In genomic region chr2:223076573-223076972, GRCh38 we compare ENCODE assay signal across 18 cellular contexts. TPM values are rescaled to one million over a fixed set of nuclear protein-coding genes. Genes with fewer than 3 reads are reported as not detected.
DNase-seq lines count a peak whose midpoint lies in the region; ATAC-seq and TF ChIP-seq lines count a peak whose summit lies in the region.
"Had no signal": no experiment of that assay in that cellular context is flagged by ENCODE, and none has a peak within 500 bp of the region (broad histone marks: within the 10 kb centered on the region; RNA-seq: fewer than 3 reads in every experiment).

No MANE protein-coding gene starts in this region.

- H3K14ac ChIP-seq in trophoblast cell (ENCODE audit: low read length) = no peak overlapping the region

- no peaks in the 10 kb centered on the region for H4K20me1 ChIP-seq in PC-9 (ENCODE audit: insufficient read depth)

- no peak overlapping the region for H3K9ac ChIP-seq in trophoblast cell (ENCODE audit: low read length)

- ATAC-seq in HG03571 (IDR thresholded peaks at IDR 0.05; ENCODE audit: unreplicated experiment) = no peak
- ATAC-seq: left cardiac atrium, T-cell had no signal

- H3K4me1 ChIP-seq in PC-9 (replicated peaks; ENCODE audit: insufficient read depth) = no peaks in the 10 kb centered on the region
- no peaks in the 10 kb centered on the region for H3K4me1 ChIP-seq in trophoblast cell (ENCODE audit: control insufficient read depth in 1 of 2, insufficient read depth in 2 of 2, low read length in 2 of 2)
- peaks cover 9% of the 10 kb centered on the region for H3K4me1 ChIP-seq in BE2C

- intact Hi-C loops in PC-9 (cut with micrococcal nuclease; ENCODE audit: unreplicated experiment) = no loop called here

- H3K27ac ChIP-seq in PC-9 = no peak overlapping the region
- H3K27ac ChIP-seq in trophoblast cell (ENCODE audit: low read depth, low read length) = no peak overlapping the region
- H3K27ac ChIP-seq: neutrophil, thoracic aorta, VCaP had no signal

- H3K4me3 ChIP-seq in PC-9 = no peak overlapping the region
- no peak overlapping the region for H3K4me3 ChIP-seq in choroid plexus epithelial cell (ENCODE audit: low read depth, low read length)
- no peak overlapping the region for H3K4me3 ChIP-seq in trophoblast cell (ENCODE audit: low read depth, low read length)
- no peak overlapping the region for H3K4me3 ChIP-seq in BE2C (ENCODE audit: low read depth, low read length)
- H3K4me3 ChIP-seq in foreskin fibroblast (ENCODE audit: low read depth in 1 of 2, low read length in 2 of 2) = no peak overlapping the region
- H3K4me3 ChIP-seq: thoracic aorta had no signal

- H2BK5ac ChIP-seq in trophoblast cell (ENCODE audit: low read depth, low read length, poor library complexity) = no peak overlapping the region

- POLR2A ChIA-PET in PC-9 (lab: Charles Lee; ENCODE audit: unreplicated experiment) = no interaction called here

- H4K12ac ChIP-seq in trophoblast cell (ENCODE audit: low read depth, low read length) = no peak overlapping the region

- WGBS in trophoblast cell (ENCODE audit: extremely low coverage, insufficient coverage, insufficient read length) = no CpG with 5 or more reads among the region's 6 CpGs

- no peak overlapping the region for H4K91ac ChIP-seq in trophoblast cell (ENCODE audit: low read depth, low read length)

- H3K23ac ChIP-seq in trophoblast cell (ENCODE audit: low read length) = no peak overlapping the region

- H3K79me2 ChIP-seq in PC-9 (ENCODE audit: low read depth) (no peaks in the 10 kb centered on the region), trophoblast cell (ENCODE audit: control insufficient read depth, insufficient read depth, low read length, poor library complexity) (no peaks in the 10 kb centered on the region)

- H2AFZ ChIP-seq in PC-9 (no peak overlapping the region), trophoblast cell (ENCODE audit: insufficient read depth, low read length, poor library complexity) (no peak overlapping the region)

- no peak overlapping the region for H2BK120ac ChIP-seq in trophoblast cell (ENCODE audit: insufficient read depth, low read length, poor library complexity)

- no peak overlapping the region for H2AK5ac ChIP-seq in trophoblast cell (ENCODE audit: low read length)

- CTCF ChIA-PET in PC-9 (lab: Charles Lee) = no interaction called here

- H3K36me3 ChIP-seq in PC-9 (ENCODE audit: low read depth) = no peaks in the 10 kb centered on the region
- H3K36me3 ChIP-seq in trophoblast cell (ENCODE audit: control insufficient read depth in 1 of 2, insufficient read depth in 2 of 2, low read length in 2 of 2) = no peaks in the 10 kb centered on the region
- H3K36me3 ChIP-seq in BE2C = no peaks in the 10 kb centered on the region
- H3K36me3 ChIP-seq: neutrophil, thoracic aorta had no signal

- no peaks in the 10 kb centered on the region for H3F3A ChIP-seq in PC-9 (ENCODE audit: insufficient read depth, low read depth)

- H3K18ac ChIP-seq in trophoblast cell (ENCODE audit: low read length) = no peak overlapping the region

- no peak overlapping the region for H3K4ac ChIP-seq in trophoblast cell (ENCODE audit: low read depth, low read length)

- H3K9me3 ChIP-seq in PC-9 (ENCODE audit: insufficient read depth, low read depth) = 0 out of 2 replicates have a peak, but pooled peaks cover 10% of the 10 kb centered on the region
- H3K9me3 ChIP-seq in trophoblast cell (ENCODE audit: insufficient read depth, low read depth, low read length) = peaks cover 3% of the 10 kb centered on the region
- no peaks in the 10 kb centered on the region; the same call in 1 of the 2 replicates for H3K9me3 ChIP-seq in BE2C
- H3K9me3 ChIP-seq: neutrophil, thoracic aorta had no signal

- BruUV-seq in PC-9 (replicated peaks; lab: Mats Ljungman, UMichigan) = no TSS peak

- no peaks in the 10 kb centered on the region for H3K9me2 ChIP-seq in PC-9 (ENCODE audit: insufficient read depth)

- H2BK12ac ChIP-seq in trophoblast cell (ENCODE audit: low read length) = no peak overlapping the region

- DNase-seq in GM04504 (ENCODE audit: low read depth) (peak; percentile 65), PC-9 (peak; percentile 44 to 49), choroid plexus epithelial cell (ENCODE audit: low read depth) (peak; percentile 34), trophoblast cell (peak; percentile 93 to 97), NCI-H146 treated with DMSO at 0.1 percent for 48 hours (lab: John Stamatoyannopoulos, UW; ENCODE audit: unreplicated experiment) (no peak), BE2C (no peak), foreskin fibroblast (no peak)
- DNase-seq: cortex of kidney, left cardiac atrium, NCI-H1092 treated with DMSO at 0.1 percent for 48 hours, NCI-H748 treated with DMSO at 0.1 percent for 48 hours, T-cell had no signal

- TF ChIP-seq CTCF in PC-9 (conservative IDR thresholded peaks at IDR 0.05) (no peak), choroid plexus epithelial cell (conservative IDR thresholded peaks at IDR 0.05; ENCODE audit: low read depth, low read length) (no peak), BE2C (IDR thresholded peaks at IDR 0.05; ENCODE audit: low read depth, low read length) (no peak), foreskin fibroblast (IDR thresholded peaks at IDR 0.05; ENCODE audit: low read depth, low read length) (no peak)

- no peaks in the 10 kb centered on the region for H3K27me3 ChIP-seq in PC-9 (ENCODE audit: insufficient read depth, low read depth)
- no peaks in the 10 kb centered on the region for H3K27me3 ChIP-seq in trophoblast cell (ENCODE audit: insufficient read depth, low read length)
- H3K27me3 ChIP-seq in BE2C = no peaks in the 10 kb centered on the region
- H3K27me3 ChIP-seq: neutrophil had no signal

- H3K4me2 ChIP-seq in PC-9 (no peak overlapping the region), trophoblast cell (ENCODE audit: low read length) (no peak overlapping the region)

- no peaks in the 10 kb centered on the region for H3K79me1 ChIP-seq in trophoblast cell (ENCODE audit: low read length)

- no peak overlapping the region for H4K8ac ChIP-seq in trophoblast cell (ENCODE audit: low read depth, low read length)

RNA-seq across cellular contexts. Expression of gene KCNE4, which starts 24.6 kb away (rescaled TPM):
- 0.11 TPM in 1 of 2 replicates, not detected in the other for total RNA-seq in PC-9 (2021)
- 1.3 and 1.5 TPM in 2 replicates for polyA plus RNA-seq in trophoblast cell (2013)
- 1.3 TPM for polyA plus RNA-seq in BE2C (2012; ENCODE audit: insufficient read depth, insufficient read length, low read depth)
- total RNA-seq: activated T-helper 17 cell treated with anti-CD3 and anti-CD28 coated beads, Interleukin-2, amount 50 U/mL, for 72 hours; T-cell had no signal
- polyA plus RNA-seq: IgD-negative memory B cell had no signal

Comparison
In these comparisons a context has a peak if more than half of its experiments do, and no peak if none do; other contexts are left out.
1. DNase-seq: peak in GM04504 (single experiment), PC-9 (2 of 2), choroid plexus epithelial cell (single experiment) and trophoblast cell (2 of 2); none in NCI-H146 treated with DMSO at 0.1 percent for 48 hours (single experiment), BE2C (single experiment) and foreskin fibroblast (0 of 2).